ENCODE assay signal across 34 cellular contexts in genomic region chr3:5304188-5304587, GRCh38.
"Had no signal": no experiment of that assay in that cellular context is flagged by ENCODE, and none has a peak within 500 bp of the region (broad histone marks: within the 10 kb centered on the region; RNA-seq: fewer than 3 reads in every experiment).

No MANE protein-coding gene starts in this region.

- H3K27me3 ChIP-seq: body of pancreas, brain microvascular endothelial cell, breast epithelium had no signal

- H3K36me3 ChIP-seq: adrenal gland, brain microvascular endothelial cell, breast epithelium, WERI-Rb-1 had no signal

- FAIRE-seq: astrocyte, TTC549 had no signal

- DNase-seq: activated CD4-positive, alpha-beta memory T cell treated with anti-CD3 and anti-CD28 coated beads, Interleukin-2, amount 10 ng/mL, durations not matched to agents 7 days and 5 days; activated CD4-positive, alpha-beta T cell treated with anti-CD3 and anti-CD28 coated beads for 1 hour; activated CD4-positive, alpha-beta T cell treated with anti-CD3 and anti-CD28 coated beads for 36 hours; activated CD4-positive, alpha-beta T cell treated with anti-CD3 and anti-CD28 coated beads for 48 hours; activated CD4-positive, alpha-beta T cell treated with anti-CD3 and anti-CD28 coated beads, Interleukin-2, amount 10 ng/mL, durations not matched to agents 7 days and 5 days; activated CD4-positive, alpha-beta T cell treated with anti-CD3 and anti-CD28 coated beads, Interleukin-2, amount 50 U/mL, for 48 hours; activated CD4-positive, CD25-positive, alpha-beta regulatory T cell; activated CD8-positive, alpha-beta memory T cell treated with anti-CD3 and anti-CD28 coated beads for 24 hours; activated CD8-positive, alpha-beta memory T cell treated with anti-CD3 and anti-CD28 coated beads, Interleukin-2, amount 10 ng/mL, durations not matched to agents 7 days and 5 days; activated CD8-positive, alpha-beta memory T cell treated with anti-CD3 and anti-CD28 coated beads, Interleukin-2, amount 50 U/mL, for 48 hours; activated CD8-positive, alpha-beta T cell treated with anti-CD3 and anti-CD28 coated beads, Interleukin-2, amount 10 ng/mL, durations not matched to agents 7 days and 5 days; activated effector memory CD4-positive, alpha-beta T cell treated with Interleukin-2 at 50 U/mL for 16 hours; activated gamma-delta T cell; activated naive CD4-positive, alpha-beta T cell treated with anti-CD3 and anti-CD28 coated beads for 36 hours; activated naive CD4-positive, alpha-beta T cell treated with anti-CD3 and anti-CD28 coated beads, Interleukin-2, amount 50 U/mL, for 16 hours; activated naive CD8-positive, alpha-beta T cell treated with anti-CD3 and anti-CD28 coated beads for 36 hours; activated T-cell treated with anti-CD3 and anti-CD28 coated beads, Interleukin-2, amount 50 U/mL, for 24 hours; activated T-cell treated with anti-CD3 and anti-CD28 coated beads, Interleukin-2, amount 50 U/mL, for 48 hours; adrenal gland; amniotic stem cell; aorta; body of pancreas; brain microvascular endothelial cell; central memory CD4-positive, alpha-beta T cell; T-helper 1 cell; T-helper 2 cell; T-helper 9 cell; WERI-Rb-1 had no signal

- H3K27ac ChIP-seq: adrenal gland, body of pancreas, brain microvascular endothelial cell, breast epithelium, WERI-Rb-1 had no signal

- H3K4me3 ChIP-seq: adrenal gland, body of pancreas, breast epithelium had no signal

- ATAC-seq: activated CD4-positive, alpha-beta T cell treated with anti-CD3 and anti-CD28 coated beads for 36 hours; activated CD4-positive, CD25-positive, alpha-beta regulatory T cell treated with anti-CD3 and anti-CD28 coated beads, Interleukin-2, amount 50 U/mL, for 24 hours; activated CD8-positive, alpha-beta memory T cell treated with anti-CD3 and anti-CD28 coated beads, Interleukin-2, amount 10 ng/mL, durations not matched to agents 7 days and 5 days; activated CD8-positive, alpha-beta T cell treated with anti-CD3 and anti-CD28 coated beads, Interleukin-2, amount 10 ng/mL, durations not matched to agents 7 days and 5 days; activated naive CD4-positive, alpha-beta T cell treated with anti-CD3 and anti-CD28 coated beads, Interleukin-2, amount 50 U/mL, for 72 hours; body of pancreas; WTC11 had no signal

- H3K4me1 ChIP-seq: adrenal gland, body of pancreas, breast epithelium had no signal

- H3K9me3 ChIP-seq: adrenal gland, body of pancreas, breast epithelium had no signal
